Comparison of ENCODE assay signal across 20 cellular contexts in the genomic region with DNA sequence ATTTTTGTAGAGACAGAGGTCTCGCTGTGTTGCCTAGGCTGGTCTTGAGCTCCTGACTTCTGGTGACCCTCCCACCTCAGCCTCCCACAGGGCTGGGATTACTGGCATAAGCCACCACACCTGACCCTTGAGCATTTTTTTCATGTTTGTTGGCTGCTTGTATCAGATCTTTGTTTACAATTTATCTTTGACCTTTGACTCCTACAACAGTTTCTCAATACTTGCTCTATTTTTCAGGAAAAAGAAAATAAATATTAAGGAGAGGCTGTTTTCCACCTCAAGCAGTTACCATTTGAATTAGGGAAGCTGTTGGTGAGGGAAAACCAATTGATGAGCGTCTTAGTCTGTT.
"Had no signal": no experiment of that assay in that cellular context is flagged by ENCODE, and none has a peak within 500 bp of the region (broad histone marks: within the 10 kb centered on the region; RNA-seq: fewer than 3 reads in every experiment).

No MANE protein-coding gene starts in this region.

- H3K27me3 Mint-ChIP-seq: activated naive CD4-positive, alpha-beta T cell treated with anti-CD3 and anti-CD28 coated beads, Interleukin-2, amount 50 U/mL, for 24 hours; T-cell had no signal

- H3K27ac Mint-ChIP-seq: activated CD8-positive, alpha-beta T cell treated with anti-CD3 and anti-CD28 coated beads, Interleukin-2, amount 10 ng/mL, durations not matched to agents 7 days and 5 days; activated naive CD4-positive, alpha-beta T cell treated with anti-CD3 and anti-CD28 coated beads, Interleukin-2, amount 50 U/mL, for 24 hours; activated T-helper 1 cell treated with anti-CD3 and anti-CD28 coated beads, Interleukin-12 subunit alpha, Interleukin-12 subunit beta, Interleukin-2, Interleukin-4 antibody, amounts not matched to agents 30 ng/mL and 10 ng/mL and 1 ng/mL, durations not matched to agents 14 hours and 24 hours and 36 hours; endodermal cell; T-cell had no signal

- H3K4me3 ChIP-seq: esophagus muscularis mucosa, left lung, suprapubic skin, upper lobe of left lung had no signal

- H3K4me3 Mint-ChIP-seq: activated CD8-positive, alpha-beta T cell treated with anti-CD3 and anti-CD28 coated beads, Interleukin-2, amount 10 ng/mL, durations not matched to agents 7 days and 5 days; activated naive CD4-positive, alpha-beta T cell treated with anti-CD3 and anti-CD28 coated beads, Interleukin-2, amount 50 U/mL, for 24 hours; activated T-helper 1 cell treated with anti-CD3 and anti-CD28 coated beads, Interleukin-12 subunit alpha, Interleukin-12 subunit beta, Interleukin-2, Interleukin-4 antibody, amounts not matched to agents 30 ng/mL and 10 ng/mL and 1 ng/mL, durations not matched to agents 14 hours and 24 hours and 36 hours; endodermal cell; T-cell had no signal

- H3K27ac ChIP-seq: brain microvascular endothelial cell, esophagus muscularis mucosa, foreskin keratinocyte, suprapubic skin had no signal

- H3K9me3 Mint-ChIP-seq: activated naive CD4-positive, alpha-beta T cell treated with anti-CD3 and anti-CD28 coated beads, Interleukin-2, amount 50 U/mL, for 24 hours; activated T-helper 1 cell treated with anti-CD3 and anti-CD28 coated beads, Interleukin-12 subunit alpha, Interleukin-12 subunit beta, Interleukin-2, Interleukin-4 antibody, amounts not matched to agents 30 ng/mL and 10 ng/mL and 1 ng/mL, durations not matched to agents 14 hours and 24 hours and 36 hours; endodermal cell; T-cell had no signal

- H3K27me3 ChIP-seq: brain microvascular endothelial cell, esophagus muscularis mucosa, foreskin keratinocyte, left lung, suprapubic skin, upper lobe of left lung had no signal

- H3K9me3 ChIP-seq: esophagus muscularis mucosa, left lung, suprapubic skin, upper lobe of left lung had no signal

- DNase-seq: activated CD4-positive, alpha-beta T cell treated with anti-CD3 and anti-CD28 coated beads for 4 hours; activated CD8-positive, alpha-beta T cell treated with anti-CD3 and anti-CD28 coated beads, Interleukin-2, amount 10 ng/mL, durations not matched to agents 7 days and 5 days; amniotic stem cell; brain microvascular endothelial cell; cerebellar nuclear complex; dermis blood vessel endothelial cell; endodermal cell; foreskin keratinocyte; islet precursor cell; left lung; stimulated activated CD4-positive, alpha-beta T cell treated with anti-CD3 and anti-CD28 coated beads, Interleukin-4, amount 100 ng/mL, for 1 hour; stimulated activated CD8-positive, alpha-beta memory T cell treated with anti-CD3 and anti-CD28 coated beads, Interleukin-4, amount 100 ng/mL, for 48 hours; stimulated activated naive CD8-positive, alpha-beta T cell treated with anti-CD3 and anti-CD28 coated beads, Interleukin-15, Interleukin-2, amounts not matched to agents 100 U/mL and 50 U/mL, for 24 hours; T-cell; T1000; upper lobe of left lung had no signal

- ATAC-seq: activated CD8-positive, alpha-beta T cell treated with anti-CD3 and anti-CD28 coated beads, Interleukin-2, amount 10 ng/mL, durations not matched to agents 7 days and 5 days; foreskin keratinocyte; left lung; stimulated activated naive CD8-positive, alpha-beta T cell treated with anti-CD3 and anti-CD28 coated beads, Interleukin-15, Interleukin-2, amounts not matched to agents 100 U/mL and 50 U/mL, for 24 hours; T-cell had no signal
